In genomic region chr4:174281182-174281737, GRCh38 we compare ENCODE assay signal across 17 cellular contexts. TPM values are rescaled to one million over a fixed set of nuclear protein-coding genes. Genes with fewer than 3 reads are reported as not detected.
DNase-seq lines count a peak whose midpoint lies in the region; ATAC-seq and TF ChIP-seq lines count a peak whose summit lies in the region.
"Had no signal": no experiment of that assay in that cellular context is flagged by ENCODE, and none has a peak within 500 bp of the region (broad histone marks: within the 10 kb centered on the region; RNA-seq: fewer than 3 reads in every experiment).

No MANE protein-coding gene starts in this region.

- POLR2A ChIA-PET in PC-3 (lab: Charles Lee; ENCODE audit: unreplicated experiment) = no interaction called here

- H4K20me1 ChIP-seq in PC-3 (ENCODE audit: low read length) = no peaks in the 10 kb centered on the region
- H4K20me1 ChIP-seq in hepatocyte (ENCODE audit: insufficient read depth, poor library complexity, severe bottlenecking) = no peaks in the 10 kb centered on the region

- TF ChIP-seq CTCF in left ventricle myocardium inferior (IDR thresholded peaks at IDR 0.05; ENCODE audit: borderline replicate concordance) = no peak
- TF ChIP-seq CTCF in PC-3 (conservative IDR thresholded peaks at IDR 0.05; ENCODE audit: low read depth, low read length) = no peak
- TF ChIP-seq CTCF in hepatocyte (IDR thresholded peaks at IDR 0.05; ENCODE audit: poor library complexity) = no peak
- TF ChIP-seq CTCF in sigmoid colon (IDR thresholded peaks at IDR 0.05) = no peak

- peak overlapping the region; percentile 91 for H3K4me3 ChIP-seq in left ventricle myocardium inferior
- H3K4me3 ChIP-seq in PC-3 (ENCODE audit: low read length) = peak overlapping the region; percentile 26; the same call in 1 of the 2 replicates
- H3K4me3 ChIP-seq in hepatocyte = no peak overlapping the region
- no peak overlapping the region for H3K4me3 ChIP-seq in sigmoid colon
- H3K4me3 ChIP-seq: prostate gland, tibial artery had no signal

- BruUV-seq in PC-3 (replicated peaks; lab: Mats Ljungman, UMichigan) = no TSS peak

- H3K79me2 ChIP-seq in PC-3 (ENCODE audit: low read length) (peaks cover 77% of the 10 kb centered on the region), hepatocyte (peaks cover 84% of the 10 kb centered on the region)

- H3F3A ChIP-seq in PC-3 (ENCODE audit: low read length, unreplicated experiment) = no peaks in the 10 kb centered on the region

- ATAC-seq in left cardiac atrium = no peak
- ATAC-seq in PC-3 = no peak
- ATAC-seq: gastroesophageal sphincter; stimulated activated naive B cell treated with anti-CD40 and anti-IgM and Interleukin-4, amounts not matched to agents 10 μg/mL and 1 μg/mL and 100 μg/mL, for 72 hours had no signal

- intact Hi-C loops in left ventricle myocardium inferior (cut with micrococcal nuclease) = no loop called here
- intact Hi-C loops in left cardiac atrium (cut with DNase I) = no loop called here
- intact Hi-C loops in PC-3 (cut with micrococcal nuclease) = no loop called here
- intact Hi-C loops in sigmoid colon (cut with DNase I) = no loop called here

- H2AFZ ChIP-seq in PC-3 (ENCODE audit: low read length) (no peak overlapping the region), hepatocyte (no peak overlapping the region)

- H3K4me1 ChIP-seq in left ventricle myocardium inferior = peaks cover 84% of the 10 kb centered on the region
- H3K4me1 ChIP-seq in PC-3 (ENCODE audit: insufficient read depth, low read length) = peaks cover 16% of the 10 kb centered on the region; the same call in 1 of the 2 replicates
- H3K4me1 ChIP-seq in hepatocyte (ENCODE audit: insufficient read depth) = peaks cover 5% of the 10 kb centered on the region
- peaks cover 0 to 68% (median 39%) of the 10 kb centered on the region in 4 donors for H3K4me1 ChIP-seq in sigmoid colon
- H3K4me1 ChIP-seq: prostate gland had no signal

- H3K4me2 ChIP-seq in PC-3 (ENCODE audit: low read length) = peak overlapping the region; percentile 93
- H3K4me2 ChIP-seq in hepatocyte = peak overlapping the region; percentile 71

- TF ChIP-seq EP300 in sigmoid colon (IDR thresholded peaks at IDR 0.05) = no peak

- H3K9me2 ChIP-seq in PC-3 (replicated peaks; ENCODE audit: low read length) (no peaks in the 10 kb centered on the region), hepatocyte (replicated peaks; ENCODE audit: insufficient read depth) (no peaks in the 10 kb centered on the region)

- no peak for TF ChIP-seq POLR2A in sigmoid colon (IDR thresholded peaks at IDR 0.05)

- H3K9me3 ChIP-seq in left ventricle myocardium inferior (replicated peaks) (peaks cover 6% of the 10 kb centered on the region), PC-3 (ENCODE audit: low read length) (no peaks in the 10 kb centered on the region), hepatocyte (ENCODE audit: low read depth) (no peaks in the 10 kb centered on the region), sigmoid colon (no peaks in the 10 kb centered on the region)
- H3K9me3 ChIP-seq: gastroesophageal sphincter, prostate gland, tibial artery had no signal

- CTCF ChIA-PET in PC-3 (lab: Charles Lee) = no interaction called here

- H3K27me3 ChIP-seq in left ventricle myocardium inferior (ENCODE audit: low read depth) = no peaks in the 10 kb centered on the region
- no peaks in the 10 kb centered on the region for H3K27me3 ChIP-seq in PC-3 (ENCODE audit: low read length)
- H3K27me3 ChIP-seq in hepatocyte = no peaks in the 10 kb centered on the region
- H3K27me3 ChIP-seq in sigmoid colon = no peaks in the 10 kb centered on the region
- H3K27me3 ChIP-seq: gastroesophageal sphincter, tibial artery had no signal

- no peak overlapping the region for H3K27ac ChIP-seq in left ventricle myocardium inferior (replicated peaks)
- H3K27ac ChIP-seq in PC-3 (ENCODE audit: low read length) = no peak overlapping the region
- no peak overlapping the region for H3K27ac ChIP-seq in hepatocyte
- H3K27ac ChIP-seq in sigmoid colon = peak overlapping the region in 1 of 4 donors; percentile 11
- H3K27ac ChIP-seq: gastroesophageal sphincter, prostate gland, tibial artery had no signal

- H3K9ac ChIP-seq in PC-3 (ENCODE audit: low read length) = no peak overlapping the region

- DNase-seq in left ventricle myocardium inferior (no peak), left cardiac atrium (no peak), PC-3 (no peak), hepatocyte (ENCODE audit: low spot score) (no peak), foreskin melanocyte (no peak), sigmoid colon (no peak), SW480 (ENCODE audit: low spot score) (no peak), iPS-NIHi11 (ENCODE audit: low spot score) (no peak)
- DNase-seq: activated gamma-delta T cell treated with Interleukin-2 at 50 U/mL for 16 hours; KBM-7; NCI-H2171; stimulated activated CD4-positive, alpha-beta T cell treated with anti-CD3 and anti-CD28 coated beads, Interleukin-12 subunit alpha, Interleukin-12 subunit beta, amount 100 ng/mL, for 4 hours; stimulated activated naive B cell treated with anti-CD40 and anti-IgM and Interleukin-4, amounts not matched to agents 10 μg/mL and 1 μg/mL and 100 μg/mL, for 72 hours; SW 1271; tibial artery had no signal

- no peaks in the 10 kb centered on the region for H3K36me3 ChIP-seq in left ventricle myocardium inferior
- 0 out of 2 replicates have a peak, but pooled peaks cover 5% of the 10 kb centered on the region for H3K36me3 ChIP-seq in PC-3 (ENCODE audit: low read depth, low read length)
- H3K36me3 ChIP-seq in hepatocyte (replicated peaks; ENCODE audit: insufficient read depth, low read depth) = no peaks in the 10 kb centered on the region
- no peaks in the 10 kb centered on the region for H3K36me3 ChIP-seq in sigmoid colon
- H3K36me3 ChIP-seq: prostate gland, tibial artery had no signal

- WGBS in hepatocyte (ENCODE audit: low lambda C conversion rate, missing lambda C conversion rate) = 92% methylated on average over 5 of the region's 5 CpGs
- 87 to 90% methylated on average over 5 of the region's 5 CpGs for WGBS in sigmoid colon, 2 donors

RNA-seq across cellular contexts. Expression of gene FBXO8, which starts 2.2 kb away (rescaled TPM):
- 29.5 TPM for total RNA-seq in left ventricle myocardium inferior
- 10 to 100 TPM; 24.5 to 28.7 TPM for total RNA-seq in left cardiac atrium
- 8.2 and 12.9 TPM in 2 replicates for total RNA-seq in PC-3 (2014; rRNA removed)
- 35.7 and 43.4 TPM in 2 replicates for total RNA-seq in hepatocyte
- polyA plus RNA-seq in hepatocyte = 21.2 and 21.3 TPM in 2 replicates
- 10 to 100 TPM; 42.8 to 68.8 (median 55.8) TPM for total RNA-seq in sigmoid colon
- polyA plus RNA-seq in sigmoid colon = 10 to 100 TPM; 14.5 to 36.5 (median 34.2) TPM

RNA-seq across cellular contexts. Expression of gene CEP44, which starts 2.5 kb away (rescaled TPM):
- 11.2 TPM for total RNA-seq in left ventricle myocardium inferior
- total RNA-seq in left cardiac atrium = 10 to 100 TPM; 15.4 to 16.7 TPM
- 8.1 and 8.4 TPM in 2 replicates for total RNA-seq in PC-3 (2014; rRNA removed)
- 19.0 and 25.8 TPM in 2 replicates for total RNA-seq in hepatocyte
- 6.6 and 7.7 TPM in 2 replicates for polyA plus RNA-seq in hepatocyte
- total RNA-seq in sigmoid colon = 10 to 100 TPM; 24.6 to 47.4 (median 30.1) TPM
- 1 to 10 TPM; 3.9 to 6.5 (median 4.2) TPM for polyA plus RNA-seq in sigmoid colon

Comparison
In these comparisons a context has a peak if more than half of its experiments do, and no peak if none do; other contexts are left out.
1. H3K4me3 ChIP-seq: peak in left ventricle myocardium inferior (single experiment) and PC-3 (single experiment); none in hepatocyte (single experiment) and sigmoid colon (0 of 4).